8 cellular contexts compared by ENCODE assay signal in genomic region chr18:3624546-3624817, GRCh38.
DNase-seq lines count a peak whose midpoint lies in the region; ATAC-seq and TF ChIP-seq lines count a peak whose summit lies in the region.

No MANE protein-coding gene starts in this region.

- H3K4me3 ChIP-seq in heart right ventricle = peak overlapping the region in 3 of 10 donors; percentile 5 to 29 (median 18)
- H3K4me3 ChIP-seq in breast epithelium = no peak overlapping the region
- H3K4me3 ChIP-seq in mucosa of stomach (ENCODE audit: low read length) = no peak overlapping the region
- no peak overlapping the region for H3K4me3 ChIP-seq in upper lobe of right lung

- H3K27ac ChIP-seq in heart right ventricle (peak overlapping the region; percentile 33 to 91 (median 83)), breast epithelium (peak overlapping the region; percentile 93 to 96), upper lobe of right lung (peak overlapping the region; percentile 89)

- H3K4me1 ChIP-seq in heart right ventricle (peaks cover 5 to 38% (median 29%) of the 10 kb centered on the region in 9 donors), breast epithelium (peaks cover 0 to 16% of the 10 kb centered on the region in 2 donors), mucosa of stomach (ENCODE audit: control insufficient read depth, insufficient read depth, low read length) (peaks cover 52% of the 10 kb centered on the region), upper lobe of right lung (peaks cover 28% of the 10 kb centered on the region)

- intact Hi-C loops in heart right ventricle (cut with DNase I) (loop anchor here in 1 of 10 donors (2.0 kb wide), 1 partner anchor 30 kb away; no protein-coding TSS in a partner anchor), left cardiac atrium (cut with DNase I) (no loop called here), breast epithelium (cut with DNase I; ENCODE audit: low total_unique reads) (no loop called here), upper lobe of right lung (cut with DNase I) (no loop called here)

- no peak for TF ChIP-seq CTCF in heart right ventricle (IDR thresholded peaks at IDR 0.05)
- no peak for TF ChIP-seq CTCF in breast epithelium (IDR thresholded peaks at IDR 0.05)
- TF ChIP-seq CTCF in upper lobe of right lung (IDR thresholded peaks at IDR 0.05) = no peak

- H3K36me3 ChIP-seq in heart right ventricle (no peaks in the 10 kb centered on the region), breast epithelium (no peaks in the 10 kb centered on the region), mucosa of stomach (ENCODE audit: control insufficient read depth, insufficient read depth, low read length) (no peaks in the 10 kb centered on the region), upper lobe of right lung (no peaks in the 10 kb centered on the region)

- ATAC-seq in heart right ventricle (no peak), left cardiac atrium (no peak), upper lobe of right lung (no peak), HG03571 (IDR thresholded peaks at IDR 0.05; ENCODE audit: unreplicated experiment) (no peak), HG02759 (IDR thresholded peaks at IDR 0.05; ENCODE audit: unreplicated experiment) (no peak)

- H3K9me3 ChIP-seq in heart right ventricle (no peaks in the 10 kb centered on the region), breast epithelium (no peaks in the 10 kb centered on the region), mucosa of stomach (ENCODE audit: control insufficient read depth, low read length) (no peaks in the 10 kb centered on the region), upper lobe of right lung (no peaks in the 10 kb centered on the region)

- H3K27me3 ChIP-seq in heart right ventricle (no peaks in the 10 kb centered on the region), breast epithelium (no peaks in the 10 kb centered on the region), mucosa of stomach (ENCODE audit: control insufficient read depth, insufficient read depth, low read length) (no peaks in the 10 kb centered on the region), upper lobe of right lung (no peaks in the 10 kb centered on the region)

- no peak for TF ChIP-seq POLR2A in breast epithelium (IDR thresholded peaks at IDR 0.05)

- peak overlapping the region; percentile 44 for H3K9ac ChIP-seq in mucosa of stomach (ENCODE audit: low read length)

- DNase-seq in heart right ventricle = no peak
- no peak for DNase-seq in left cardiac atrium
- no peak for DNase-seq in breast epithelium (ENCODE audit: low spot score in 2 of 2)
- no peak for DNase-seq in upper lobe of right lung
- no peak for DNase-seq in SHP77 treated with DMSO at 0.1 percent for 48 hours (lab: John Stamatoyannopoulos, UW)
